ENCODE assay signal across 1 cellular context in the genomic region with DNA sequence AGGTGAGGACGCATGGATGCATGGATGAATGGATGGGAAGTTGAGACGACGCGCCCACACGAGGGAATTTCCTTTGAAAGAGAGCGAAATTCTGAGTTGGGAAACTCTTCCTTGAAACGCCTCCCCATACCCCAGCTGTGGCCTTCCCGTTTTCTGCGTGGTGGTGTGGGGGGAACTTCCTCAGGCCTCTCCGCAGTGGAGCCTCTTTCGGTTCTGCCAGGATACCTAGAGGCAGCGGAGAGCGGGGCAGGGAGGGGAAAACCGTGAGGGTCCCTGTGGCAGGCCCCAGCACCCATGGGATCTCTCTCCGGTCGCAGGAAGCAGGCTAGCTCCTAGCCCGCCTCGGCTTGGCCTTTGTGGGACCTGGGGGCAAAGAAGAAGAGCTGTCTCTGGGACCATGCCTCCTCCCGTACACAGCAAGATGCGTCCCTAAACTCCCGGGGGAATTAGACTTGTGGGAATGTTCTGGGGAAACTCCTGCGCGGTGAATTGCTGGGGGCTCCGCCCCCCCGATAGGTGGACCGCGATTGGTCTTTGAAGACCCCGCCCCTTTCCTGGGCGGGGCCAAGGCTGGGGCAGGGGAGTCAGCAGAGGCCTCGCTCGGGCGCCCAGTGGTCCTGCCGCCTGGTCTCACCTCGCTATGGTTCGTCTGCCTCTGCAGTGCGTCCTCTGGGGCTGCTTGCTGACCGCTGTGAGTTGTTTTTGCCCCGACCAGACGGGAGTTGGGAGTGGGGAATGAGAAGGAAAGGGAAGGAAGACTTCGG.
A peak's percentile ranks its signal among the peaks of the same experiment; 100 is the strongest.
TF ChIP-seq lines count a peak whose summit lies in the region.

A gene (plus strand): TSS at position 611 of the 764 bp plus-strand sequence. CDS start 30 bp downstream, at position 641.

TF ChIP-seq in HepG2, 621 proteins besides CTCF, POLR2A, EP300 and RAD21 (continued from another document and continues in another):
- TF ChIP-seq, protein P1, sequence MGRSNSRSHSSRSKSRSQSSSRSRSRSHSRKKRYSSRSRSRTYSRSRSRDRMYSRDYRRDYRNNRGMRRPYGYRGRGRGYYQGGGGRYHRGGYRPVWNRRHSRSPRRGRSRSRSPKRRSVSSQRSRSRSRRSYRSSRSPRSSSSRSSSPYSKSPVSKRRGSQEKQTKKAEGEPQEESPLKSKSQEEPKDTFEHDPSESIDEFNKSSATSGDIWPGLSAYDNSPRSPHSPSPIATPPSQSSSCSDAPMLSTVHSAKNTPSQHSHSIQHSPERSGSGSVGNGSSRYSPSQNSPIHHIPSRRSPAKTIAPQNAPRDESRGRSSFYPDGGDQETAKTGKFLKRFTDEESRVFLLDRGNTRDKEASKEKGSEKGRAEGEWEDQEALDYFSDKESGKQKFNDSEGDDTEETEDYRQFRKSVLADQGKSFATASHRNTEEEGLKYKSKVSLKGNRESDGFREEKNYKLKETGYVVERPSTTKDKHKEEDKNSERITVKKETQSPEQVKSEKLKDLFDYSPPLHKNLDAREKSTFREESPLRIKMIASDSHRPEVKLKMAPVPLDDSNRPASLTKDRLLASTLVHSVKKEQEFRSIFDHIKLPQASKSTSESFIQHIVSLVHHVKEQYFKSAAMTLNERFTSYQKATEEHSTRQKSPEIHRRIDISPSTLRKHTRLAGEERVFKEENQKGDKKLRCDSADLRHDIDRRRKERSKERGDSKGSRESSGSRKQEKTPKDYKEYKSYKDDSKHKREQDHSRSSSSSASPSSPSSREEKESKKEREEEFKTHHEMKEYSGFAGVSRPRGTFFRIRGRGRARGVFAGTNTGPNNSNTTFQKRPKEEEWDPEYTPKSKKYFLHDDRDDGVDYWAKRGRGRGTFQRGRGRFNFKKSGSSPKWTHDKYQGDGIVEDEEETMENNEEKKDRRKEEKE (IDR thresholded peaks at IDR 0.05) = no peak
- no peak for TF ChIP-seq MIXL1 (CRISPR knock-in tag; IDR thresholded peaks at IDR 0.05)
- TF ChIP-seq, protein P2, sequence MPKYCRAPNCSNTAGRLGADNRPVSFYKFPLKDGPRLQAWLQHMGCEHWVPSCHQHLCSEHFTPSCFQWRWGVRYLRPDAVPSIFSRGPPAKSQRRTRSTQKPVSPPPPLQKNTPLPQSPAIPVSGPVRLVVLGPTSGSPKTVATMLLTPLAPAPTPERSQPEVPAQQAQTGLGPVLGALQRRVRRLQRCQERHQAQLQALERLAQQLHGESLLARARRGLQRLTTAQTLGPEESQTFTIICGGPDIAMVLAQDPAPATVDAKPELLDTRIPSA (CRISPR knock-in tag; IDR thresholded peaks at IDR 0.05; ENCODE audit: borderline replicate concordance) = no peak
- TF ChIP-seq HMGA1 (CRISPR knock-in tag; conservative IDR thresholded peaks at IDR 0.05) = no peak
- TF ChIP-seq ZNF607 (CRISPR knock-in tag; IDR thresholded peaks at IDR 0.05; ENCODE audit: borderline replicate concordance) = no peak
- no peak for TF ChIP-seq DR1 (CRISPR knock-in tag; IDR thresholded peaks at IDR 0.05)
- TF ChIP-seq GATAD2A (CRISPR knock-in tag; IDR thresholded peaks at IDR 0.05) = no peak
- no peak for TF ChIP-seq JUND (CRISPR knock-in tag; IDR thresholded peaks at IDR 0.05)
- TF ChIP-seq, protein P3, sequence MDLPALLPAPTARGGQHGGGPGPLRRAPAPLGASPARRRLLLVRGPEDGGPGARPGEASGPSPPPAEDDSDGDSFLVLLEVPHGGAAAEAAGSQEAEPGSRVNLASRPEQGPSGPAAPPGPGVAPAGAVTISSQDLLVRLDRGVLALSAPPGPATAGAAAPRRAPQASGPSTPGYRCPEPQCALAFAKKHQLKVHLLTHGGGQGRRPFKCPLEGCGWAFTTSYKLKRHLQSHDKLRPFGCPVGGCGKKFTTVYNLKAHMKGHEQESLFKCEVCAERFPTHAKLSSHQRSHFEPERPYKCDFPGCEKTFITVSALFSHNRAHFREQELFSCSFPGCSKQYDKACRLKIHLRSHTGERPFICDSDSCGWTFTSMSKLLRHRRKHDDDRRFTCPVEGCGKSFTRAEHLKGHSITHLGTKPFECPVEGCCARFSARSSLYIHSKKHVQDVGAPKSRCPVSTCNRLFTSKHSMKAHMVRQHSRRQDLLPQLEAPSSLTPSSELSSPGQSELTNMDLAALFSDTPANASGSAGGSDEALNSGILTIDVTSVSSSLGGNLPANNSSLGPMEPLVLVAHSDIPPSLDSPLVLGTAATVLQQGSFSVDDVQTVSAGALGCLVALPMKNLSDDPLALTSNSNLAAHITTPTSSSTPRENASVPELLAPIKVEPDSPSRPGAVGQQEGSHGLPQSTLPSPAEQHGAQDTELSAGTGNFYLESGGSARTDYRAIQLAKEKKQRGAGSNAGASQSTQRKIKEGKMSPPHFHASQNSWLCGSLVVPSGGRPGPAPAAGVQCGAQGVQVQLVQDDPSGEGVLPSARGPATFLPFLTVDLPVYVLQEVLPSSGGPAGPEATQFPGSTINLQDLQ (CRISPR knock-in tag; IDR thresholded peaks at IDR 0.05) = no peak
- TF ChIP-seq CEBPB (IDR thresholded peaks at IDR 0.05; ENCODE audit: borderline replicate concordance, low read depth, low read length) = no peak
- TF ChIP-seq ZFP90 (CRISPR knock-in tag; IDR thresholded peaks at IDR 0.05; ENCODE audit: borderline replicate concordance) = no peak
- peak; percentile 100 for TF ChIP-seq ZNF543 (CRISPR knock-in tag; IDR thresholded peaks at IDR 0.05)
- TF ChIP-seq MTF2 (CRISPR knock-in tag; IDR thresholded peaks at IDR 0.05; ENCODE audit: borderline replicate concordance) = no peak
- no peak for TF ChIP-seq THAP11 (CRISPR knock-in tag; IDR thresholded peaks at IDR 0.05)
- peak; percentile 51; the same call in 1 of the 2 replicates for TF ChIP-seq HIVEP1 (CRISPR knock-in tag; IDR thresholded peaks at IDR 0.05)
- TF ChIP-seq, protein P4, sequence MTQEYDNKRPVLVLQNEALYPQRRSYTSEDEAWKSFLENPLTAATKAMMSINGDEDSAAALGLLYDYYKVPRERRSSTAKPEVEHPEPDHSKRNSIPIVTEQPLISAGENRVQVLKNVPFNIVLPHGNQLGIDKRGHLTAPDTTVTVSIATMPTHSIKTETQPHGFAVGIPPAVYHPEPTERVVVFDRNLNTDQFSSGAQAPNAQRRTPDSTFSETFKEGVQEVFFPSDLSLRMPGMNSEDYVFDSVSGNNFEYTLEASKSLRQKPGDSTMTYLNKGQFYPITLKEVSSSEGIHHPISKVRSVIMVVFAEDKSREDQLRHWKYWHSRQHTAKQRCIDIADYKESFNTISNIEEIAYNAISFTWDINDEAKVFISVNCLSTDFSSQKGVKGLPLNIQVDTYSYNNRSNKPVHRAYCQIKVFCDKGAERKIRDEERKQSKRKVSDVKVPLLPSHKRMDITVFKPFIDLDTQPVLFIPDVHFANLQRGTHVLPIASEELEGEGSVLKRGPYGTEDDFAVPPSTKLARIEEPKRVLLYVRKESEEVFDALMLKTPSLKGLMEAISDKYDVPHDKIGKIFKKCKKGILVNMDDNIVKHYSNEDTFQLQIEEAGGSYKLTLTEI (CRISPR knock-in tag; conservative IDR thresholded peaks at IDR 0.05) = no peak
- TF ChIP-seq NONO (IDR thresholded peaks at IDR 0.05) = no peak
- peak; percentile 20; the same call in 1 of the 2 replicates for TF ChIP-seq NONO (CRISPR knock-in tag; conservative IDR thresholded peaks at IDR 0.05)
- 0 out of 2 replicates have a peak, but pooled peaks have one; percentile 13 for TF ChIP-seq ZNF350 (CRISPR knock-in tag; IDR thresholded peaks at IDR 0.05; ENCODE audit: borderline replicate concordance, low read depth)
- no peak for TF ChIP-seq CCDC6 (CRISPR knock-in tag; IDR thresholded peaks at IDR 0.05)
- TF ChIP-seq SSRP1 (CRISPR knock-in tag; IDR thresholded peaks at IDR 0.05) = no peak
- TF ChIP-seq SP4 (CRISPR knock-in tag; IDR thresholded peaks at IDR 0.05) = peak; percentile 59; the same call in 1 of the 2 replicates
- no peak for TF ChIP-seq POLR2AphosphoS2 (IDR thresholded peaks at IDR 0.05; ENCODE audit: low read depth, low read length)
- no peak for TF ChIP-seq BRD4 (CRISPR knock-in tag; IDR thresholded peaks at IDR 0.05)
- TF ChIP-seq, protein P5, sequence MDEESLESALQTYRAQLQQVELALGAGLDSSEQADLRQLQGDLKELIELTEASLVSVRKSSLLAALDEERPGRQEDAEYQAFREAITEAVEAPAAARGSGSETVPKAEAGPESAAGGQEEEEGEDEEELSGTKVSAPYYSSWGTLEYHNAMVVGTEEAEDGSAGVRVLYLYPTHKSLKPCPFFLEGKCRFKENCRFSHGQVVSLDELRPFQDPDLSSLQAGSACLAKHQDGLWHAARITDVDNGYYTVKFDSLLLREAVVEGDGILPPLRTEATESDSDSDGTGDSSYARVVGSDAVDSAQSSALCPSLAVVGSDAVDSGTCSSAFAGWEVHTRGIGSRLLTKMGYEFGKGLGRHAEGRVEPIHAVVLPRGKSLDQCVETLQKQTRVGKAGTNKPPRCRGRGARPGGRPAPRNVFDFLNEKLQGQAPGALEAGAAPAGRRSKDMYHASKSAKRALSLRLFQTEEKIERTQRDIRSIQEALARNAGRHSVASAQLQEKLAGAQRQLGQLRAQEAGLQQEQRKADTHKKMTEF (CRISPR knock-in tag; IDR thresholded peaks at IDR 0.05) = peak; percentile 33; the same call in 1 of the 2 replicates
- no peak for TF ChIP-seq RBAK (CRISPR knock-in tag; IDR thresholded peaks at IDR 0.05)
- no peak for TF ChIP-seq ZIK1 (CRISPR knock-in tag; IDR thresholded peaks at IDR 0.05; ENCODE audit: borderline replicate concordance, low read depth)
- no peak for TF ChIP-seq MZF1 (CRISPR knock-in tag; IDR thresholded peaks at IDR 0.05; ENCODE audit: borderline replicate concordance)
- TF ChIP-seq, protein P6, sequence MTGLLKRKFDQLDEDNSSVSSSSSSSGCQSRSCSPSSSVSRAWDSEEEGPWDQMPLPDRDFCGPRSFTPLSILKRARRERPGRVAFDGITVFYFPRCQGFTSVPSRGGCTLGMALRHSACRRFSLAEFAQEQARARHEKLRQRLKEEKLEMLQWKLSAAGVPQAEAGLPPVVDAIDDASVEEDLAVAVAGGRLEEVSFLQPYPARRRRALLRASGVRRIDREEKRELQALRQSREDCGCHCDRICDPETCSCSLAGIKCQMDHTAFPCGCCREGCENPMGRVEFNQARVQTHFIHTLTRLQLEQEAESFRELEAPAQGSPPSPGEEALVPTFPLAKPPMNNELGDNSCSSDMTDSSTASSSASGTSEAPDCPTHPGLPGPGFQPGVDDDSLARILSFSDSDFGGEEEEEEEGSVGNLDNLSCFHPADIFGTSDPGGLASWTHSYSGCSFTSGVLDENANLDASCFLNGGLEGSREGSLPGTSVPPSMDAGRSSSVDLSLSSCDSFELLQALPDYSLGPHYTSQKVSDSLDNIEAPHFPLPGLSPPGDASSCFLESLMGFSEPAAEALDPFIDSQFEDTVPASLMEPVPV (CRISPR knock-in tag; IDR thresholded peaks at IDR 0.05) = no peak; the same call in 1 of the 2 replicates
- TF ChIP-seq ZNF121 (CRISPR knock-in tag; IDR thresholded peaks at IDR 0.05) = no peak
- no peak for TF ChIP-seq RFX5 (IDR thresholded peaks at IDR 0.05; ENCODE audit: low read depth, low read length)
- no peak for TF ChIP-seq ZNF382 (CRISPR knock-in tag; IDR thresholded peaks at IDR 0.05; ENCODE audit: borderline replicate concordance)
- TF ChIP-seq, protein P7, sequence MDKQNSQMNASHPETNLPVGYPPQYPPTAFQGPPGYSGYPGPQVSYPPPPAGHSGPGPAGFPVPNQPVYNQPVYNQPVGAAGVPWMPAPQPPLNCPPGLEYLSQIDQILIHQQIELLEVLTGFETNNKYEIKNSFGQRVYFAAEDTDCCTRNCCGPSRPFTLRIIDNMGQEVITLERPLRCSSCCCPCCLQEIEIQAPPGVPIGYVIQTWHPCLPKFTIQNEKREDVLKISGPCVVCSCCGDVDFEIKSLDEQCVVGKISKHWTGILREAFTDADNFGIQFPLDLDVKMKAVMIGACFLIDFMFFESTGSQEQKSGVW (CRISPR knock-in tag; IDR thresholded peaks at IDR 0.05; ENCODE audit: borderline replicate concordance) = no peak
- TF ChIP-seq ZBTB3 (CRISPR knock-in tag; IDR thresholded peaks at IDR 0.05; ENCODE audit: borderline replicate concordance, low read depth) = no peak
- TF ChIP-seq, protein P8, sequence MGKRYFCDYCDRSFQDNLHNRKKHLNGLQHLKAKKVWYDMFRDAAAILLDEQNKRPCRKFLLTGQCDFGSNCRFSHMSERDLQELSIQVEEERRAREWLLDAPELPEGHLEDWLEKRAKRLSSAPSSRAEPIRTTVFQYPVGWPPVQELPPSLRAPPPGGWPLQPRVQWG (CRISPR knock-in tag; IDR thresholded peaks at IDR 0.05; ENCODE audit: borderline replicate concordance, low read depth) = no peak
- TF ChIP-seq ZNF431 (CRISPR knock-in tag; IDR thresholded peaks at IDR 0.05; ENCODE audit: borderline replicate concordance, low read depth) = no peak
- no peak for TF ChIP-seq CBX2 (IDR thresholded peaks at IDR 0.05; ENCODE audit: low read depth, low read length)
- no peak for TF ChIP-seq CBX2 (CRISPR knock-in tag; IDR thresholded peaks at IDR 0.05; ENCODE audit: low read depth)
- TF ChIP-seq, protein P9, sequence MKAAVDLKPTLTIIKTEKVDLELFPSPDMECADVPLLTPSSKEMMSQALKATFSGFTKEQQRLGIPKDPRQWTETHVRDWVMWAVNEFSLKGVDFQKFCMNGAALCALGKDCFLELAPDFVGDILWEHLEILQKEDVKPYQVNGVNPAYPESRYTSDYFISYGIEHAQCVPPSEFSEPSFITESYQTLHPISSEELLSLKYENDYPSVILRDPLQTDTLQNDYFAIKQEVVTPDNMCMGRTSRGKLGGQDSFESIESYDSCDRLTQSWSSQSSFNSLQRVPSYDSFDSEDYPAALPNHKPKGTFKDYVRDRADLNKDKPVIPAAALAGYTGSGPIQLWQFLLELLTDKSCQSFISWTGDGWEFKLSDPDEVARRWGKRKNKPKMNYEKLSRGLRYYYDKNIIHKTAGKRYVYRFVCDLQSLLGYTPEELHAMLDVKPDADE (CRISPR knock-in tag; IDR thresholded peaks at IDR 0.05) = no peak
- no peak for TF ChIP-seq PITX1 (CRISPR knock-in tag; IDR thresholded peaks at IDR 0.05)
- TF ChIP-seq, protein P10, sequence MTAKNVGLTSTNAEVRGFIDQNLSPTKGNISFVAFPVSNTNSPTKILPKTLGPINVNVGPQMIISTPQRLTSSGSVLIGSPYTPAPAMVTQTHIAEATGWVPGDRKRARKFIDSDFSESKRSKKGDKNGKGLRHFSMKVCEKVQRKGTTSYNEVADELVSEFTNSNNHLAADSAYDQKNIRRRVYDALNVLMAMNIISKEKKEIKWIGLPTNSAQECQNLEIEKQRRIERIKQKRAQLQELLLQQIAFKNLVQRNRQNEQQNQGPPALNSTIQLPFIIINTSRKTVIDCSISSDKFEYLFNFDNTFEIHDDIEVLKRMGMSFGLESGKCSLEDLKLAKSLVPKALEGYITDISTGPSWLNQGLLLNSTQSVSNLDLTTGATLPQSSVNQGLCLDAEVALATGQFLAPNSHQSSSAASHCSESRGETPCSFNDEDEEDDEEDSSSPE (CRISPR knock-in tag; IDR thresholded peaks at IDR 0.05) = peak; percentile 29; the same call in 1 of the 2 replicates
- peak; percentile 68 for TF ChIP-seq TAF15 (IDR thresholded peaks at IDR 0.05; ENCODE audit: low read depth, low read length, poor library complexity, severe bottlenecking)
- no peak for TF ChIP-seq PHF5A (CRISPR knock-in tag; IDR thresholded peaks at IDR 0.05; ENCODE audit: low read depth, unreplicated experiment)
